27 cellular contexts compared by ENCODE assay signal in genomic region chr2:222933458-222933857, GRCh38.
"Had no signal": no experiment of that assay in that cellular context is flagged by ENCODE, and none has a peak within 500 bp of the region (broad histone marks: within the 10 kb centered on the region; RNA-seq: fewer than 3 reads in every experiment).

No MANE protein-coding gene starts in this region.

- H3K4me2 ChIP-seq: KMS-11 had no signal

- H3K9ac ChIP-seq: KMS-11 had no signal

- H3K4me1 Mint-ChIP-seq: activated naive CD4-positive, alpha-beta T cell treated with anti-CD3 and anti-CD28 coated beads, Interleukin-2, amount 10 ng/mL, durations not matched to agents 7 days and 5 days; activated naive CD8-positive, alpha-beta T cell treated with anti-CD3 and anti-CD28 coated beads for 36 hours; T-cell had no signal

- H3K4me3 Mint-ChIP-seq: activated CD8-positive, alpha-beta T cell treated with anti-CD3 and anti-CD28 coated beads for 36 hours; activated naive CD4-positive, alpha-beta T cell treated with anti-CD3 and anti-CD28 coated beads, Interleukin-2, amount 10 ng/mL, durations not matched to agents 7 days and 5 days; activated naive CD8-positive, alpha-beta T cell treated with anti-CD3 and anti-CD28 coated beads for 36 hours; activated T-cell treated with anti-CD3 and anti-CD28 coated beads, Interleukin-2, amount 50 U/mL, for 72 hours; T-cell had no signal

- H3K27ac Mint-ChIP-seq: activated CD8-positive, alpha-beta T cell treated with anti-CD3 and anti-CD28 coated beads for 36 hours; activated naive CD4-positive, alpha-beta T cell treated with anti-CD3 and anti-CD28 coated beads, Interleukin-2, amount 10 ng/mL, durations not matched to agents 7 days and 5 days; activated naive CD8-positive, alpha-beta T cell treated with anti-CD3 and anti-CD28 coated beads for 36 hours; activated T-cell treated with anti-CD3 and anti-CD28 coated beads, Interleukin-2, amount 50 U/mL, for 72 hours; activated T-helper 2 cell treated with anti-CD3 and anti-CD28 coated beads, Interferon-gamma antibody, Interleukin-2, Interleukin-4, amounts not matched to agents 10 μg/mL and 5 μg/mL and 100 μg/mL, durations not matched to agents 14 hours and 24 hours and 36 hours; T-cell had no signal

- H3K27me3 Mint-ChIP-seq: activated CD8-positive, alpha-beta T cell treated with anti-CD3 and anti-CD28 coated beads for 36 hours; activated naive CD4-positive, alpha-beta T cell treated with anti-CD3 and anti-CD28 coated beads, Interleukin-2, amount 10 ng/mL, durations not matched to agents 7 days and 5 days; activated naive CD8-positive, alpha-beta T cell treated with anti-CD3 and anti-CD28 coated beads for 36 hours; T-cell had no signal

- H3K27ac ChIP-seq: brain microvascular endothelial cell, KMS-11, WERI-Rb-1 had no signal

- DNase-seq: activated CD4-positive, alpha-beta T cell treated with anti-CD3 and anti-CD28 coated beads for 4 hours; activated CD8-positive, alpha-beta memory T cell treated with anti-CD3 and anti-CD28 coated beads, Interleukin-2, amount 50 U/mL, for 4 hours; activated CD8-positive, alpha-beta T cell treated with anti-CD3 and anti-CD28 coated beads for 36 hours; activated gamma-delta T cell treated with Interleukin-2 at 50 U/mL for 16 hours; activated naive CD4-positive, alpha-beta T cell treated with anti-CD3 and anti-CD28 coated beads, Interleukin-2, amount 10 ng/mL, durations not matched to agents 7 days and 5 days; activated naive CD8-positive, alpha-beta T cell treated with anti-CD3 and anti-CD28 coated beads for 36 hours; activated T-cell treated with anti-CD3 and anti-CD28 coated beads, Interleukin-2, amount 50 U/mL, for 72 hours; brain microvascular endothelial cell; caudate nucleus; MV-4-11; NCI-H1092 treated with DMSO at 0.1 percent for 48 hours; NCI-H1417 treated with DMSO at 0.1 percent for 48 hours; NCI-H1694; NCI-H2029; NCI-H2107; NCI-H345; NCI-H510A; NCI-H69; NK-92 treated with Interleukin-12 subunit alpha and Interleukin-12 subunit beta, amount 100 ng/mL, for 24 hours; PC-3; SHP77 treated with DMSO at 0.1 percent for 48 hours; T-cell; T-helper 2 cell; WERI-Rb-1 had no signal

- ATAC-seq: activated CD4-positive, CD25-positive, alpha-beta regulatory T cell treated with anti-CD3 and anti-CD28 coated beads, Interleukin-2, amount 50 U/mL, for 24 hours; activated CD8-positive, alpha-beta T cell treated with anti-CD3 and anti-CD28 coated beads for 36 hours; activated T-cell treated with anti-CD3 and anti-CD28 coated beads, Interleukin-2, amount 50 U/mL, for 72 hours; T-cell had no signal

- H3K27me3 ChIP-seq: brain microvascular endothelial cell had no signal
